ENCODE assay signal across 8 cellular contexts in genomic region chr2:9757430-9758287, GRCh38.
DNase-seq lines count a peak whose midpoint lies in the region; ATAC-seq lines count a peak whose summit lies in the region.

No MANE protein-coding gene starts in this region.

- peak; percentile 30 for DNase-seq in NCI-H128 (lab: John Stamatoyannopoulos, UW; ENCODE audit: unreplicated experiment)
- peak; percentile 32 for DNase-seq in dermis blood vessel endothelial cell
- DNase-seq in kidney tubule cell (ENCODE audit: low spot score): peak; percentile 44
- DNase-seq in stromal cell of bone marrow (ENCODE audit: low read depth): peak; percentile 25
- no peak for DNase-seq in activated T-cell treated with anti-CD3 and anti-CD28 coated beads, Interleukin-2, amount 50 U/mL, for 48 hours
- no peak for DNase-seq in NCI-H82 treated with DMSO at 0.1 percent for 48 hours (lab: John Stamatoyannopoulos, UW; ENCODE audit: unreplicated experiment)

- no peak for ATAC-seq in GM18498 (IDR thresholded peaks at IDR 0.05; ENCODE audit: unreplicated experiment)
- no peak for ATAC-seq in GM21717 (IDR thresholded peaks at IDR 0.05; ENCODE audit: unreplicated experiment)

Comparison
In these comparisons a context has a peak if more than half of its experiments do, and no peak if none do; other contexts are left out.
1. DNase-seq: peak in NCI-H128 (single experiment), dermis blood vessel endothelial cell (single experiment), kidney tubule cell (single experiment) and stromal cell of bone marrow (single experiment); none in activated T-cell treated with anti-CD3 and anti-CD28 coated beads, Interleukin-2, amount 50 U/mL, for 48 hours (0 of 2) and NCI-H82 treated with DMSO at 0.1 percent for 48 hours (single experiment).